Comparison of ENCODE assay signal across 8 cellular contexts in genomic region chr3:127546970-127547733, GRCh38. TPM values are rescaled to one million over a fixed set of nuclear protein-coding genes. Genes with fewer than 3 reads are reported as not detected.
DNase-seq lines count a peak whose midpoint lies in the region; ATAC-seq and TF ChIP-seq lines count a peak whose summit lies in the region.

No MANE protein-coding gene starts in this region.

- H3K4me1 Mint-ChIP-seq in activated CD8-positive, alpha-beta memory T cell treated with anti-CD3 and anti-CD28 coated beads, Interleukin-2, amount 10 ng/mL, durations not matched to agents 7 days and 5 days: peaks cover 4% of the 10 kb centered on the region
- peaks cover 12% of the 10 kb centered on the region for H3K4me1 Mint-ChIP-seq in memory B cell
- H3K4me1 Mint-ChIP-seq in type B pancreatic cell (ENCODE audit: unreplicated experiment): peaks cover 19% of the 10 kb centered on the region

- TF ChIP-seq CTCF in coronary artery (IDR thresholded peaks at IDR 0.05) (no peak), type B pancreatic cell (conservative IDR thresholded peaks at IDR 0.05) (no peak)

- H3K36me3 Mint-ChIP-seq in activated CD8-positive, alpha-beta memory T cell treated with anti-CD3 and anti-CD28 coated beads, Interleukin-2, amount 10 ng/mL, durations not matched to agents 7 days and 5 days: no peaks in the 10 kb centered on the region
- H3K36me3 Mint-ChIP-seq in memory B cell (no peaks in the 10 kb centered on the region), type B pancreatic cell (no peaks in the 10 kb centered on the region)

- peak; percentile 7 for ATAC-seq in activated CD8-positive, alpha-beta memory T cell treated with anti-CD3 and anti-CD28 coated beads, Interleukin-2, amount 10 ng/mL, durations not matched to agents 7 days and 5 days
- peak; percentile 8 for ATAC-seq in memory B cell (ENCODE audit: low read depth)
- ATAC-seq in HG02973 (IDR thresholded peaks at IDR 0.05; ENCODE audit: unreplicated experiment): no peak
- no peak for ATAC-seq in HG02571 (IDR thresholded peaks at IDR 0.05; ENCODE audit: unreplicated experiment)
- no peak for ATAC-seq in HG03442 (IDR thresholded peaks at IDR 0.05; ENCODE audit: unreplicated experiment)

- CTCF ChIA-PET in activated CD8-positive, alpha-beta memory T cell treated with anti-CD3 and anti-CD28 coated beads, Interleukin-2, amount 10 ng/mL, durations not matched to agents 7 days and 5 days (lab: Charles Lee): interaction anchor here (0.8 to 2.8 kb wide), 14 partner anchors 11 to 1025 kb away, joined by 3 to 8 read pairs (median 4); no protein-coding TSS in a partner anchor

- DNase-seq in activated CD8-positive, alpha-beta memory T cell treated with anti-CD3 and anti-CD28 coated beads, Interleukin-2, amount 10 ng/mL, durations not matched to agents 7 days and 5 days: no peak
- no peak for DNase-seq in activated CD8-positive, alpha-beta memory T cell treated with anti-CD3 and anti-CD28 coated beads, Interleukin-2, amount 50 U/mL, for 4 hours
- DNase-seq in coronary artery (ENCODE audit: low spot score) (no peak), memory B cell (ENCODE audit: low spot score in 2 of 2) (no peak), type B pancreatic cell (ENCODE audit: extremely low spot score, unreplicated experiment) (no peak)

- H3K27ac ChIP-seq in coronary artery: peak overlapping the region; percentile 41 to 82

- H3K9me3 Mint-ChIP-seq in activated CD8-positive, alpha-beta memory T cell treated with anti-CD3 and anti-CD28 coated beads, Interleukin-2, amount 10 ng/mL, durations not matched to agents 7 days and 5 days (ENCODE audit: low read depth): no peaks in the 10 kb centered on the region
- no peaks in the 10 kb centered on the region for H3K9me3 Mint-ChIP-seq in memory B cell
- no peaks in the 10 kb centered on the region for H3K9me3 Mint-ChIP-seq in type B pancreatic cell

- H3K4me3 ChIP-seq in coronary artery: peak overlapping the region; percentile 90

- H3K27me3 Mint-ChIP-seq in activated CD8-positive, alpha-beta memory T cell treated with anti-CD3 and anti-CD28 coated beads, Interleukin-2, amount 10 ng/mL, durations not matched to agents 7 days and 5 days: peaks cover 37% of the 10 kb centered on the region
- H3K27me3 Mint-ChIP-seq in memory B cell (peaks cover 7% of the 10 kb centered on the region), type B pancreatic cell (peaks cover 6% of the 10 kb centered on the region)

- H3K4me3 Mint-ChIP-seq in activated CD8-positive, alpha-beta memory T cell treated with anti-CD3 and anti-CD28 coated beads, Interleukin-2, amount 10 ng/mL, durations not matched to agents 7 days and 5 days: no peak overlapping the region
- H3K4me3 Mint-ChIP-seq in memory B cell (peak overlapping the region; percentile 78), type B pancreatic cell (peak overlapping the region; percentile 71)

- no peak overlapping the region for H3K27ac Mint-ChIP-seq in activated CD8-positive, alpha-beta memory T cell treated with anti-CD3 and anti-CD28 coated beads, Interleukin-2, amount 10 ng/mL, durations not matched to agents 7 days and 5 days
- H3K27ac Mint-ChIP-seq in memory B cell (peak overlapping the region; percentile 51), type B pancreatic cell (no peak overlapping the region)

RNA-seq across cellular contexts. Expression of gene TPRA1, which starts 43.4 kb away (rescaled TPM):
- total RNA-seq in activated CD8-positive, alpha-beta memory T cell treated with anti-CD3 and anti-CD28 coated beads, Interleukin-2, amount 10 ng/mL, durations not matched to agents 7 days and 5 days: 10 to 100 TPM; 32.8 to 34.5 TPM
- total RNA-seq in type B pancreatic cell (ENCODE audit: low replicate concordance): 35.2 and 42.3 TPM in 2 replicates

RNA-seq across cellular contexts. Expression of gene MCM2, which starts 51.1 kb away (rescaled TPM):
- total RNA-seq in activated CD8-positive, alpha-beta memory T cell treated with anti-CD3 and anti-CD28 coated beads, Interleukin-2, amount 10 ng/mL, durations not matched to agents 7 days and 5 days: 100 to 1,000 TPM; 183 to 227 TPM
- 51.9 and 118 TPM in 2 replicates for total RNA-seq in type B pancreatic cell (ENCODE audit: low replicate concordance)

Comparison
In these comparisons a context has a peak if more than half of its experiments do, and no peak if none do; other contexts are left out.
1. ATAC-seq: peak in activated CD8-positive, alpha-beta memory T cell treated with anti-CD3 and anti-CD28 coated beads, Interleukin-2, amount 10 ng/mL, durations not matched to agents 7 days and 5 days (single experiment) and memory B cell (single experiment); none in HG02973 (single experiment), HG02571 (single experiment) and HG03442 (single experiment).